Comparison of ENCODE assay signal across 7 cellular contexts in the genomic region with DNA sequence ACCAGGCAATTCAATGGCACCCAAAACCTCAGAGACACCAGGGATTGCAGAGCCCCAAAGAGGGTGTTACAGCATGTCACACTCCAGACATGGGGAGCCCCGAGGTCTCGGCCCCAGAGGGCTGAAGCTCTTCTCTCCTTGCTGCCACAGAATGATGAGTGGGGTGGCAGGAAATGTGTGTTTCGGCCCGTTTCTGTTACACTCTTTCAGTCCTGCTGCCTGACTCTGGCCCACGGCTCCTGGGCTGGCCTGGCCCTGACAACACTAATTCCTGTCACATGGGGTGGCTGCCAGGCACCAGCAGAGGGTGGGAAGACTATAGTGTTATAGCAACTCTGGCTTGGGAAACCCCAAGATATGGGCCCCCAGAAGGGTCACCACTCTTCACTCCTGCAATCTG.
"Had no signal": no experiment of that assay in that cellular context is flagged by ENCODE, and none has a peak within 500 bp of the region (broad histone marks: within the 10 kb centered on the region; RNA-seq: fewer than 3 reads in every experiment).

No MANE protein-coding gene starts in this region.

- ATAC-seq: GM23338 had no signal

- H2AFZ ChIP-seq: GM23338 had no signal

- FAIRE-seq: H1, H54, HTR-8/SVneo had no signal

- H3K4me2 ChIP-seq: GM23338 had no signal

- H3K4me3 ChIP-seq: GM23338 had no signal

- DNase-seq: H9, HCEC 1CT, KBM-7 had no signal
